In genomic region chr11:18105802-18106574, GRCh38 we compare ENCODE assay signal across 8 cellular contexts. TPM values are rescaled to one million over a fixed set of nuclear protein-coding genes. Genes with fewer than 3 reads are reported as not detected.
A peak's percentile ranks its signal among the peaks of the same experiment; 100 is the strongest.
DNase-seq lines count a peak whose midpoint lies in the region; ATAC-seq and TF ChIP-seq lines count a peak whose summit lies in the region.

TSS of gene SAAL1 (minus strand) at chr11:18106082. CDS start at chr11:18106041, 41 bp downstream.

- H3K79me2 ChIP-seq in OCI-LY1 (ENCODE audit: insufficient read depth, low read length): peaks cover 17% of the 10 kb centered on the region

- H3K36me3 ChIP-seq in HUES64 (ENCODE audit: insufficient read depth, low read length) (peaks cover 32% of the 10 kb centered on the region), OCI-LY1 (ENCODE audit: insufficient read depth, low read length) (peaks cover 35% of the 10 kb centered on the region), mucosa of stomach (ENCODE audit: control insufficient read depth, insufficient read depth, low read length) (no peaks in the 10 kb centered on the region)

- peak; percentile 70 for TF ChIP-seq POLR2A in erythroblast (IDR thresholded peaks at IDR 0.05; ENCODE audit: low read length)

- H3K4me2 ChIP-seq in OCI-LY1 (ENCODE audit: low read length): peak within 1 kb of the TSS; percentile 95

- peak within 1 kb of the TSS; percentile 97 for H3K4me3 ChIP-seq in HUES64 (ENCODE audit: low read length)
- H3K4me3 ChIP-seq in OCI-LY1 (ENCODE audit: low read depth, low read length, poor library complexity, severe bottlenecking): peak within 1 kb of the TSS; percentile 100
- H3K4me3 ChIP-seq in mucosa of stomach (ENCODE audit: low read length): peak within 1 kb of the TSS; percentile 61

- no peaks in the 10 kb centered on the region for H4K20me1 ChIP-seq in OCI-LY1 (ENCODE audit: insufficient read depth, low read length)

- H3K9me3 ChIP-seq in HUES64 (ENCODE audit: insufficient read depth, low read depth, low read length) (no peaks in the 10 kb centered on the region), OCI-LY1 (ENCODE audit: low read length) (no peaks in the 10 kb centered on the region), mucosa of stomach (ENCODE audit: control insufficient read depth, low read length) (no peaks in the 10 kb centered on the region)

- H2AFZ ChIP-seq in OCI-LY1 (ENCODE audit: low read length): peak within 1 kb of the TSS; percentile 92; the same call in 1 of the 2 replicates

- peak; percentile 91 for TF ChIP-seq CTCF in OCI-LY1 (IDR thresholded peaks at IDR 0.05; ENCODE audit: low read length)

- peak; percentile 96 for ATAC-seq in GM21447 (IDR thresholded peaks at IDR 0.05; ENCODE audit: unreplicated experiment)

- DNase-seq in DMS114 treated with DMSO at 0.1 percent for 48 hours (lab: John Stamatoyannopoulos, UW; ENCODE audit: unreplicated experiment) (peak; percentile 32), activated T-cell treated with anti-CD3 and anti-CD28 coated beads for 1 hour (ENCODE audit: low read depth) (peak; percentile 90), erythroblast (lab: John Stamatoyannopoulos, UW) (peak; percentile 89 to 91)
- peak; percentile 97 for DNase-seq in stimulated activated CD8-positive, alpha-beta memory T cell treated with anti-CD3 and anti-CD28 coated beads, Interleukin-4, amount 100 ng/mL, for 48 hours

- peaks cover 6% of the 10 kb centered on the region; the same call in 1 of the 2 replicates for H3K27me3 ChIP-seq in HUES64 (ENCODE audit: insufficient read depth, low read length)
- H3K27me3 ChIP-seq in OCI-LY1 (ENCODE audit: insufficient read depth, low read length): no peaks in the 10 kb centered on the region
- peaks cover 5% of the 10 kb centered on the region for H3K27me3 ChIP-seq in mucosa of stomach (ENCODE audit: control insufficient read depth, insufficient read depth, low read length)

- H3K9ac ChIP-seq in HUES64 (ENCODE audit: low read depth, low read length) (peak within 1 kb of the TSS; percentile 94), OCI-LY1 (ENCODE audit: low read length) (peak within 1 kb of the TSS; percentile 99), mucosa of stomach (ENCODE audit: low read length) (peak within 1 kb of the TSS; percentile 84)

- no peaks in the 10 kb centered on the region for H3K9me2 ChIP-seq in OCI-LY1 (ENCODE audit: low read depth, low read length)

- WGBS in HUES64: 7% methylated on average over 45 of the region's 48 CpGs

- no peaks in the 10 kb centered on the region for H3K4me1 ChIP-seq in HUES64 (ENCODE audit: insufficient read depth, low read length)
- peaks cover 14% of the 10 kb centered on the region for H3K4me1 ChIP-seq in OCI-LY1 (ENCODE audit: insufficient read depth, low read length, severe bottlenecking)
- no peaks in the 10 kb centered on the region for H3K4me1 ChIP-seq in mucosa of stomach (ENCODE audit: control insufficient read depth, insufficient read depth, low read length)

- H3F3A ChIP-seq in OCI-LY1 (ENCODE audit: insufficient read depth, low read length): no peaks in the 10 kb centered on the region

- H3K27ac ChIP-seq in HUES64 (ENCODE audit: low read depth, low read length): peak within 1 kb of the TSS; percentile 55; the same call in 1 of the 2 replicates
- no peak within 1 kb of the TSS for H3K27ac ChIP-seq in OCI-LY1 (ENCODE audit: low read depth, low read length, poor library complexity, severe bottlenecking)

RNA-seq across cellular contexts. Expression of gene SAAL1, which starts in this region (rescaled TPM):
- polyA plus RNA-seq in HUES64 (2013, experiment 1 of 2): 40.2 TPM
- polyA plus RNA-seq in HUES64 (2013, experiment 2 of 2): 38.9 TPM

Comparison
In these comparisons a context has a peak if more than half of its experiments do, and no peak if none do; other contexts are left out.
1. DNase-seq: peak in every context shown above with its lines; median percentile 97 in stimulated activated CD8-positive, alpha-beta memory T cell treated with anti-CD3 and anti-CD28 coated beads, Interleukin-4, amount 100 ng/mL, for 48 hours; 90 in activated T-cell treated with anti-CD3 and anti-CD28 coated beads for 1 hour; 90 in erythroblast; 32 in DMS114 treated with DMSO at 0.1 percent for 48 hours.